ENCODE assay signal across 11 cellular contexts in the genomic region with DNA sequence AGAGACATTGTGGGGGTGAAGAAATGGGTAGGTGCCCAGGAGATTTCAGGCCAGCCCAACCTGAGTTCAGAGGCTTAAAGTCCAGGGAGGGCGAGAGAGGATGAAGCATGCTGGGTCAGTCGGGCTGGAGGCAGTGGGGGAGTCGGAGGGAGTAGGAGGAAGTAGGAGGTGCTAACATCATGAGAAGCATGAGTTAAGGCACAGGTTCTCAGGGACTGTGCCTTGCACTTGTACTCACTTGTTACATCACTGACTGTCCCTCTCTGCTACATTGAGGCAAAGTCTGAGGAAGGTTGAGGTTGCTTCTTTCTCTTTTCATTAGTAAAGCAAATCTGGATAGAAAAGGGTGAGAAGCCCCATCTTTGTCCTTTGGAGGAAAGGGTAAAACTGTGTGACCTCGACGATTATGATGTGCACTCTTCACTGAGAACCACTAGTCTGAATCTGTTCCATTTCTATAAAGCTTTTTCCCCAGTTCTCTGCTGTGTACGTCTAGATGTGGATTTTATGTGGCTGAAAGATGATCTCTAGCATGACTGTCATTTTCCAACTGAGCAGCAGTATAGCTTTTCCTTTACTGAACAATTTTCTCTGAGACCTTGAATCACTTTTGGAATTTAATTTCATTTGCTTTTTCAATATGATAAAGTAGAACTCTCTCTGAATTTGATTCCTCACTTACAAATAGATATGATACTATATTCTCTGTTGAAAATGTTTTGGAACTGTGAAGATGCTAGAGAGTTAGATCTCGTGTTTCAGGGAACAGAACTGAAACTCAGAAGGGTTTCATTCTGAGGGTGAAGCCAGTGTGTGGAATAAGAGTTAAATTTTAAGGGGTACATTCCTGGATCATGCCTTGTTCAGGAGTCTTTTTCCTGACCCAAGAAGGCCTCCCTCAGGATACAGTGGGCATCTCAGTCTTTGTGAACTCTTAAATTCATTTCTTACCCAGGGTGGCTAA.
A peak's percentile ranks its signal among the peaks of the same experiment; 100 is the strongest.
DNase-seq lines count a peak whose midpoint lies in the region; ATAC-seq and TF ChIP-seq lines count a peak whose summit lies in the region.
"Had no signal": no experiment of that assay in that cellular context is flagged by ENCODE, and none has a peak within 500 bp of the region (broad histone marks: within the 10 kb centered on the region; RNA-seq: fewer than 3 reads in every experiment).

No MANE protein-coding gene starts in this region.

- no peak for DNase-seq in activated naive CD4-positive, alpha-beta T cell treated with anti-CD3 and anti-CD28 coated beads, Interleukin-2, amount 50 U/mL, for 72 hours (ENCODE audit: low spot score in 2 of 2)
- DNase-seq in activated naive CD4-positive, alpha-beta T cell treated with Interleukin-2 at 50 U/mL for 16 hours, result no peak
- DNase-seq in MV-4-11 (lab: John Stamatoyannopoulos, UW) (peak; percentile 16), hepatocyte (ENCODE audit: low spot score) (no peak), tibial artery (no peak), NOMO-1 treated with DMSO at 0.1 percent for 48 hours (lab: John Stamatoyannopoulos, UW; ENCODE audit: unreplicated experiment) (no peak), GM03348 (ENCODE audit: low spot score) (no peak)
- DNase-seq in natural killer cell treated with Interleukin-12 subunit alpha and Interleukin-12 subunit beta and Interleukin-15 and Interleukin-18, amount 100 ng/mL, for 72 hours (ENCODE audit: low spot score), result no peak
- DNase-seq: activated naive CD8-positive, alpha-beta T cell treated with anti-CD3 and anti-CD28 coated beads, Interleukin-2, amount 10 ng/mL, durations not matched to agents 7 days and 5 days; NCI-H1105; pancreas had no signal

- no peaks in the 10 kb centered on the region for H3K36me3 ChIP-seq in hepatocyte (replicated peaks; ENCODE audit: insufficient read depth, low read depth)
- no peaks in the 10 kb centered on the region for H3K36me3 ChIP-seq in tibial artery
- H3K36me3 ChIP-seq: pancreas had no signal

- H3K27ac Mint-ChIP-seq in activated naive CD4-positive, alpha-beta T cell treated with anti-CD3 and anti-CD28 coated beads, Interleukin-2, amount 50 U/mL, for 72 hours, result no peak overlapping the region
- H3K27ac Mint-ChIP-seq in natural killer cell treated with Interleukin-12 subunit alpha and Interleukin-12 subunit beta and Interleukin-15 and Interleukin-18, amount 100 ng/mL, for 72 hours, result no peak overlapping the region

- intact Hi-C loops in tibial artery (cut with DNase I; ENCODE audit: low total_unique reads), result no loop called here

- peaks cover 10 to 17% of the 10 kb centered on the region in 2 donors for H3K4me1 Mint-ChIP-seq in natural killer cell treated with Interleukin-12 subunit alpha and Interleukin-12 subunit beta and Interleukin-15 and Interleukin-18, amount 100 ng/mL, for 72 hours (ENCODE audit: low read depth in 2 of 2)

- no peak overlapping the region for H3K4me2 ChIP-seq in hepatocyte

- H3K27me3 Mint-ChIP-seq in natural killer cell treated with Interleukin-12 subunit alpha and Interleukin-12 subunit beta and Interleukin-15 and Interleukin-18, amount 100 ng/mL, for 72 hours, result no peaks in the 10 kb centered on the region
- H3K27me3 Mint-ChIP-seq: activated naive CD8-positive, alpha-beta T cell treated with anti-CD3 and anti-CD28 coated beads, Interleukin-2, amount 10 ng/mL, durations not matched to agents 7 days and 5 days had no signal

- no peaks in the 10 kb centered on the region for H3K79me2 ChIP-seq in hepatocyte

- H3K36me3 Mint-ChIP-seq in activated naive CD4-positive, alpha-beta T cell treated with anti-CD3 and anti-CD28 coated beads, Interleukin-2, amount 50 U/mL, for 72 hours, result peaks cover 0 to 4% of the 10 kb centered on the region in 2 donors
- H3K36me3 Mint-ChIP-seq in natural killer cell treated with Interleukin-12 subunit alpha and Interleukin-12 subunit beta and Interleukin-15 and Interleukin-18, amount 100 ng/mL, for 72 hours, result no peaks in the 10 kb centered on the region

- H3K27me3 ChIP-seq in hepatocyte, result no peaks in the 10 kb centered on the region
- no peaks in the 10 kb centered on the region for H3K27me3 ChIP-seq in tibial artery
- H3K27me3 ChIP-seq: pancreas had no signal

- no peak overlapping the region for H3K4me3 Mint-ChIP-seq in natural killer cell treated with Interleukin-12 subunit alpha and Interleukin-12 subunit beta and Interleukin-15 and Interleukin-18, amount 100 ng/mL, for 72 hours
- H3K4me3 Mint-ChIP-seq: activated naive CD8-positive, alpha-beta T cell treated with anti-CD3 and anti-CD28 coated beads, Interleukin-2, amount 10 ng/mL, durations not matched to agents 7 days and 5 days had no signal

- H4K20me1 ChIP-seq in hepatocyte (ENCODE audit: insufficient read depth, poor library complexity, severe bottlenecking), result no peaks in the 10 kb centered on the region

- H3K9me3 Mint-ChIP-seq in activated naive CD4-positive, alpha-beta T cell treated with anti-CD3 and anti-CD28 coated beads, Interleukin-2, amount 50 U/mL, for 72 hours, result no peaks in the 10 kb centered on the region
- no peaks in the 10 kb centered on the region for H3K9me3 Mint-ChIP-seq in natural killer cell treated with Interleukin-12 subunit alpha and Interleukin-12 subunit beta and Interleukin-15 and Interleukin-18, amount 100 ng/mL, for 72 hours

- no peaks in the 10 kb centered on the region for H3K9me3 ChIP-seq in hepatocyte (ENCODE audit: low read depth)
- no peaks in the 10 kb centered on the region for H3K9me3 ChIP-seq in tibial artery
- H3K9me3 ChIP-seq: pancreas had no signal

- H3K4me1 ChIP-seq in hepatocyte (ENCODE audit: insufficient read depth) (peaks cover 31% of the 10 kb centered on the region), tibial artery (peaks cover 0 to 39% (median 26%) of the 10 kb centered on the region in 4 donors)

- H2AFZ ChIP-seq in hepatocyte, result no peak overlapping the region

- no peak for TF ChIP-seq CTCF in hepatocyte (IDR thresholded peaks at IDR 0.05; ENCODE audit: poor library complexity)
- no peak for TF ChIP-seq CTCF in tibial artery (IDR thresholded peaks at IDR 0.05)

- H3K27ac ChIP-seq in hepatocyte (peak overlapping the region; percentile 95), tibial artery (peak overlapping the region; percentile 83 to 90)

- WGBS in hepatocyte (ENCODE audit: low lambda C conversion rate, missing lambda C conversion rate), result 68% methylated on average over 7 of the region's 7 CpGs

- no peaks in the 10 kb centered on the region for H3K9me2 ChIP-seq in hepatocyte (replicated peaks; ENCODE audit: insufficient read depth)

- peak; percentile 26 to 66 for ATAC-seq in activated naive CD4-positive, alpha-beta T cell treated with anti-CD3 and anti-CD28 coated beads, Interleukin-2, amount 50 U/mL, for 72 hours
- no peak for ATAC-seq in natural killer cell treated with Interleukin-12 subunit alpha and Interleukin-12 subunit beta and Interleukin-15 and Interleukin-18, amount 100 ng/mL, for 72 hours
- ATAC-seq: pancreas had no signal

- H3K4me3 ChIP-seq in hepatocyte (no peak overlapping the region), tibial artery (no peak overlapping the region)
- H3K4me3 ChIP-seq: pancreas had no signal

Comparison
In these comparisons a context has a peak if more than half of its experiments do, and no peak if none do; other contexts are left out.
1. ATAC-seq: peak in activated naive CD4-positive, alpha-beta T cell treated with anti-CD3 and anti-CD28 coated beads, Interleukin-2, amount 50 U/mL, for 72 hours (2 of 2); none in natural killer cell treated with Interleukin-12 subunit alpha and Interleukin-12 subunit beta and Interleukin-15 and Interleukin-18, amount 100 ng/mL, for 72 hours (0 of 2).